In the genomic region with DNA sequence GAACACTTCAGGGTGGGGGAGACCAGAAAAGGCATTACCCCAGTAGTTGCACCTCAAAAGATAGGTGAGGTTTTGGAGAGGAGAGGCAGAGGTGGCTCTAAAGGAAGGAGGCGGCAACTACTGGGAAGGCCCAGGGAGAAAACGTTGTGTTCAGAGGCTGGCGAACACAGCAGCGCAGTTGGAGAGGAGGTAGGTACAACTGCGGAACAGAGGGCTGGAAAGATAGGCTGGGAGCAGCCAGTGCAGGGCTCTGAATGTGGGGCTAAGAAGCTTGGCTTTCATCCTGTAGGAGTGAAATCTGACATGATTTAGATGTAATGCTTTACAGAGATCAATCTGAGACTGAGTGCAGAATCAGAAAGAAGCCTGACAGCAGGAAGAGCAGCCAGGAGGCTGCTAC, we compare ENCODE assay signal across 20 cellular contexts.
"Had no signal": no experiment of that assay in that cellular context is flagged by ENCODE, and none has a peak within 500 bp of the region (broad histone marks: within the 10 kb centered on the region; RNA-seq: fewer than 3 reads in every experiment).

No MANE protein-coding gene starts in this region.

- H3K4me1 ChIP-seq: gastroesophageal sphincter, upper lobe of right lung had no signal

- H3K27ac Mint-ChIP-seq: effector memory CD8-positive, alpha-beta T cell; naive B cell; nephron had no signal

- H3K27ac ChIP-seq: esophagus squamous epithelium, gastroesophageal sphincter, psoas muscle, sigmoid colon, tibial artery, upper lobe of right lung, vagina had no signal

- H3K4me3 Mint-ChIP-seq: effector memory CD8-positive, alpha-beta T cell; naive B cell; nephron had no signal

- H3K27me3 ChIP-seq: esophagus squamous epithelium, upper lobe of right lung, vagina had no signal

- H3K9me3 ChIP-seq: esophagus squamous epithelium, gastroesophageal sphincter, psoas muscle, sigmoid colon, tibial artery, upper lobe of right lung, vagina had no signal

- DNase-seq: effector memory CD8-positive, alpha-beta T cell; esophagus squamous epithelium; foreskin fibroblast; glutamatergic neuron; left colon; left ventricle myocardium superior; mesenchymal stem cell; midbrain; naive B cell; psoas muscle; sigmoid colon; stimulated activated CD4-positive, alpha-beta T cell treated with anti-CD3 and anti-CD28 coated beads, Interleukin-2, amount 100 ng/mL, for 48 hours; stimulated activated naive CD8-positive, alpha-beta T cell treated with anti-CD3 and anti-CD28 coated beads, Interleukin-15, Interleukin-2, amounts not matched to agents 100 U/mL and 50 U/mL, for 24 hours; tibial artery; upper lobe of right lung had no signal

- ATAC-seq: effector memory CD8-positive, alpha-beta T cell; gastroesophageal sphincter; left ventricle myocardium superior; psoas muscle; stimulated activated naive CD8-positive, alpha-beta T cell treated with anti-CD3 and anti-CD28 coated beads, Interleukin-15, Interleukin-2, amounts not matched to agents 100 U/mL and 50 U/mL, for 24 hours; upper lobe of right lung had no signal

- H3K36me3 ChIP-seq: esophagus squamous epithelium, gastroesophageal sphincter, sigmoid colon, tibial artery, upper lobe of right lung, vagina had no signal

- H3K9me3 Mint-ChIP-seq: effector memory CD8-positive, alpha-beta T cell; naive B cell; nephron had no signal

- H3K36me3 Mint-ChIP-seq: naive B cell had no signal

- H3K4me3 ChIP-seq: esophagus squamous epithelium, gastroesophageal sphincter, lung, psoas muscle, sigmoid colon, skin epidermis, tibial artery, upper lobe of right lung, vagina had no signal
